In the genomic region with DNA sequence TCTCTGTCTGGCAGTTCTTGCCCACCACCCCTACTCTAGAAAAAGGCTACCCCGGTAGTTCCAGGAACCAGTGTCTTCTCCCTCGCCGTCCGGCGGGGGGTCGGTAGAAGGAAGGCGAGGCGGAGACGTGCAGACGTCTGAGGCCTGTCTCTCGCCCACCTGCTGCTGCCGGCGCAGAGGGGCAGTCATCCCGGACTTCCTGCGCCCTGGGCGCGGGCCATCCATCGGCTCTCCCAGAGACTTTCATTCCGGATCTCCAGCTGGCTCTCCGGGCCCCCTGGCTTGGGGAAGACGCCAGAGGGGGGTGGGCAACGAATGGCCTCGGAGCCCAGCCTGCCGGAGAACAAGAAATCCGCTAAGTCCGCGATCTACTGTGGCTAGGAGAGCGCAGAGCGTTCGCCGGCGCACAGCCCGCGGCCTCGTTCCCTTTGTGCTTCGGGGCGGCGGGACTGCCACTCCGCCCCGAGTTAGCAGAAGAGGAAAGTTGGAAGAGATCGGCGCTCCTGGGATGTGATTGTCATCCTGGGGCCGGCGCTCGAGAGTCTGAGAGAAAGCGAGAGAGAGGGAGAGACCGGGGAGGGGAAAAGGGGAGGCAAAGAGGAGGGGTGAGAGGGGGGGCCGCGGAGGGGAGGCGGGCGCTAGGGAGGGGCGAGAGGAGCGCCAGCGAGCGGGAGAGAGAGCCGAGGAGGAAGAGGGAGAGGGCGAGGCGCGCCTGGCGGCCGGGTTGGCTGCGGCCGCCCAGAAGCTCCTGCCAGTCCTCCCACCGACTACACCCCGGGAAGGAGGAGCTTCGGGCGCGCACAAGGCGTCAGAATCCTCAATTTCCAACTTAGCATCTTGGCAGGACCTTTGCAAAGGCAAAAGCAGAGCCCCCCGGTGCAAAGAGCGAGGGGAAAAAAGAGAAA, we compare ENCODE assay signal across 1 cellular context.
A peak's percentile ranks its signal among the peaks of the same experiment; 100 is the strongest.
TF ChIP-seq lines count a peak whose summit lies in the region.

Gene IRX5, plus strand, starts transcription at position 832 of the 905 bp plus-strand sequence. CDS start 334 bp downstream, outside the sequence.

TF ChIP-seq in SK-N-SH, 30 proteins besides CTCF, POLR2A, EP300 and RAD21 (continued from another document):
- 0 out of 2 replicates have a peak, but pooled peaks have one; percentile 35 for TF ChIP-seq ZBTB33 (IDR thresholded peaks at IDR 0.05; ENCODE audit: borderline replicate concordance, low read depth)
- 0 out of 2 replicates have a peak, but pooled peaks have one; percentile 11 for TF ChIP-seq SMC3 (IDR thresholded peaks at IDR 0.05; ENCODE audit: low read depth, low read length)
- TF ChIP-seq ELF1 (IDR thresholded peaks at IDR 0.05) = peak; percentile 59
- TF ChIP-seq MXI1 (IDR thresholded peaks at IDR 0.05; ENCODE audit: low read depth, low read length) = peak; percentile 42
- TF ChIP-seq PBX3 (IDR thresholded peaks at IDR 0.05) = peak; percentile 87
- no peak for TF ChIP-seq MEF2A (IDR thresholded peaks at IDR 0.05; ENCODE audit: borderline replicate concordance, low read depth)
- TF ChIP-seq RXRA (IDR thresholded peaks at IDR 0.05; ENCODE audit: borderline replicate concordance, low read depth) = no peak
- TF ChIP-seq GATA2 (CRISPR knock-in tag; IDR thresholded peaks at IDR 0.05) = no peak
- TF ChIP-seq SIN3A (IDR thresholded peaks at IDR 0.05; ENCODE audit: borderline replicate concordance, low read depth, low read length) = peak; percentile 55; the same call in 1 of the 2 replicates
